15 cellular contexts compared by ENCODE assay signal in genomic region chr2:237927986-237928385, GRCh38. TPM values are rescaled to one million over a fixed set of nuclear protein-coding genes. Genes with fewer than 3 reads are reported as not detected.
A peak's percentile ranks its signal among the peaks of the same experiment; 100 is the strongest.
DNase-seq lines count a peak whose midpoint lies in the region; ATAC-seq and TF ChIP-seq lines count a peak whose summit lies in the region.
"Had no signal": no experiment of that assay in that cellular context is flagged by ENCODE, and none has a peak within 500 bp of the region (broad histone marks: within the 10 kb centered on the region; RNA-seq: fewer than 3 reads in every experiment).

No MANE protein-coding gene starts in this region.

- no peak overlapping the region for H3K4me3 ChIP-seq in PC-9
- H3K4me3 ChIP-seq: A549, GM23338 had no signal

- H3K27me3 Mint-ChIP-seq in MCF 10A (ENCODE audit: insufficient read depth, unreplicated experiment) = no peaks in the 10 kb centered on the region
- H3K27me3 Mint-ChIP-seq: CD4-positive, alpha-beta memory T cell had no signal

- no peak overlapping the region for H3K4me3 Mint-ChIP-seq in MCF 10A (ENCODE audit: unreplicated experiment)
- H3K4me3 Mint-ChIP-seq: CD4-positive, alpha-beta memory T cell; GM23338 had no signal

- peaks cover 20% of the 10 kb centered on the region for H3K4me1 Mint-ChIP-seq in MCF 10A (ENCODE audit: insufficient read depth, unreplicated experiment)

- H3K9me3 ChIP-seq in PC-9 (ENCODE audit: insufficient read depth, low read depth) = 0 out of 2 replicates have a peak, but pooled peaks cover 7% of the 10 kb centered on the region
- H3K9me3 ChIP-seq: A549, BE2C had no signal

- BruUV-seq in PC-9 (replicated peaks; lab: Mats Ljungman, UMichigan) = no TSS peak
- no TSS peak for BruUV-seq in MCF 10A (replicated peaks; lab: Mats Ljungman, UMichigan)

- TF ChIP-seq CTCF in PC-9 (conservative IDR thresholded peaks at IDR 0.05) = no peak
- no peak for TF ChIP-seq CTCF in MCF 10A (IDR thresholded peaks at IDR 0.05; ENCODE audit: unreplicated experiment)

- no peak overlapping the region for H3K27ac Mint-ChIP-seq in MCF 10A (ENCODE audit: low read depth, unreplicated experiment)
- H3K27ac Mint-ChIP-seq: CD4-positive, alpha-beta memory T cell; GM23338 had no signal

- H2AFZ ChIP-seq in PC-9 = no peak overlapping the region
- H2AFZ ChIP-seq: GM23338 had no signal

- DNase-seq in NCI-H510A treated with DMSO at 0.1 percent for 48 hours (lab: John Stamatoyannopoulos, UW) = peak; percentile 35
- DNase-seq in NCI-H510A (lab: John Stamatoyannopoulos, UW) = no peak
- DNase-seq in NCI-H2196 (lab: John Stamatoyannopoulos, UW; ENCODE audit: unreplicated experiment) = peak; percentile 63
- peak; percentile 49 to 82 for DNase-seq in PC-9
- DNase-seq in myocyte (ENCODE audit: low read depth) = peak; percentile 59
- no peak for DNase-seq in MCF 10A (ENCODE audit: unreplicated experiment)
- DNase-seq: BE2C; CD4-positive, alpha-beta memory T cell; DND-41; GDM1; H7 had no signal

- no peaks in the 10 kb centered on the region for H3K27me3 ChIP-seq in PC-9 (ENCODE audit: insufficient read depth, low read depth)
- H3K27me3 ChIP-seq: BE2C had no signal

- POLR2A ChIA-PET in PC-9 (lab: Charles Lee; ENCODE audit: unreplicated experiment) = interaction anchor here (0.6 kb wide), 1 partner anchor 67 kb away, joined by 6 read pairs; no protein-coding TSS in a partner anchor
- POLR2A ChIA-PET in MCF 10A (lab: Yijun Ruan, JAX) = interaction anchor here (1.0 kb wide), 1 partner anchor 37 kb away, joined by 3 read pairs; no protein-coding TSS in a partner anchor

- H3K9me3 Mint-ChIP-seq in MCF 10A (ENCODE audit: unreplicated experiment) = peaks cover 17% of the 10 kb centered on the region

- no peaks in the 10 kb centered on the region for H3K36me3 Mint-ChIP-seq in MCF 10A (ENCODE audit: insufficient read depth, unreplicated experiment)
- H3K36me3 Mint-ChIP-seq: CD4-positive, alpha-beta memory T cell had no signal

- peaks cover 15% of the 10 kb centered on the region for H3K4me1 ChIP-seq in PC-9 (replicated peaks; ENCODE audit: insufficient read depth)

- peaks cover 10% of the 10 kb centered on the region; the same call in 1 of the 2 replicates for H3F3A ChIP-seq in PC-9 (ENCODE audit: insufficient read depth, low read depth)

- CTCF ChIA-PET in PC-9 (lab: Charles Lee) = interaction anchor here (0.6 kb wide), 1 partner anchor 11 kb away, joined by 6 read pairs; no protein-coding TSS in a partner anchor
- CTCF ChIA-PET in MCF 10A (lab: Yijun Ruan, JAX) = interaction anchor here (1.4 kb wide), 1 partner anchor 12 kb away, joined by 3 read pairs; no protein-coding TSS in a partner anchor

- H3K79me2 ChIP-seq in PC-9 (ENCODE audit: low read depth) = no peaks in the 10 kb centered on the region

- H3K27ac ChIP-seq in PC-9 = peak overlapping the region; percentile 31; the same call in 1 of the 2 replicates
- H3K27ac ChIP-seq: A549, C4-2B had no signal

- intact Hi-C loops in PC-9 (cut with micrococcal nuclease; ENCODE audit: unreplicated experiment) = no loop called here
- intact Hi-C loops in MCF 10A (cut with micrococcal nuclease) = no loop called here

- ATAC-seq in GM19328 (IDR thresholded peaks at IDR 0.05; ENCODE audit: unreplicated experiment) = no peak
- ATAC-seq: A549, GM23338 had no signal

- no peaks in the 10 kb centered on the region for H3K9me2 ChIP-seq in PC-9 (ENCODE audit: insufficient read depth)

- H3K36me3 ChIP-seq in PC-9 (ENCODE audit: low read depth) = no peaks in the 10 kb centered on the region
- H3K36me3 ChIP-seq: BE2C had no signal

- H4K20me1 ChIP-seq in PC-9 (ENCODE audit: insufficient read depth) = no peaks in the 10 kb centered on the region

- peak overlapping the region; percentile 32 for H3K4me2 ChIP-seq in PC-9
- H3K4me2 ChIP-seq: A549, GM23338 had no signal

RNA-seq across cellular contexts. Expression of gene UBE2F, which starts 38.8 kb away (rescaled TPM):
- total RNA-seq in PC-9 (2021) = 76.7 and 103 TPM in 2 replicates
- total RNA-seq in myocyte = 69.4 and 135 TPM in 2 replicates
- 88.0 TPM for polyA plus RNA-seq in myocyte (2012)
- 116 and 125 TPM in 2 replicates for total RNA-seq in MCF 10A (2022)

Comparison
In these comparisons a context has a peak if more than half of its experiments do, and no peak if none do; other contexts are left out.
1. DNase-seq: peak in NCI-H510A treated with DMSO at 0.1 percent for 48 hours (single experiment), NCI-H2196 (single experiment), PC-9 (2 of 2) and myocyte (single experiment); none in NCI-H510A (single experiment) and MCF 10A (single experiment).